Comparison of ENCODE assay signal across 20 cellular contexts in genomic region chr4:10151182-10151581, GRCh38. TPM values are rescaled to one million over a fixed set of nuclear protein-coding genes. Genes with fewer than 3 reads are reported as not detected.
DNase-seq lines count a peak whose midpoint lies in the region; ATAC-seq and TF ChIP-seq lines count a peak whose summit lies in the region.
"Had no signal": no experiment of that assay in that cellular context is flagged by ENCODE, and none has a peak within 500 bp of the region (broad histone marks: within the 10 kb centered on the region; RNA-seq: fewer than 3 reads in every experiment).

No MANE protein-coding gene starts in this region.

- no peaks in the 10 kb centered on the region for H3K9me3 ChIP-seq in esophagus muscularis mucosa
- H3K9me3 ChIP-seq: lower lobe of right lung, neutrophil, tibial artery had no signal

- H3K4me1 ChIP-seq in esophagus muscularis mucosa = no peaks in the 10 kb centered on the region
- H3K4me1 ChIP-seq: lower lobe of right lung, tibial artery had no signal

- TF ChIP-seq EP300 in esophagus muscularis mucosa (IDR thresholded peaks at IDR 0.05) = no peak

- H3K4me3 ChIP-seq in esophagus muscularis mucosa = no peak overlapping the region
- H3K4me3 ChIP-seq: lower lobe of right lung, skin epidermis, tibial artery had no signal

- ATAC-seq in GM18870 (IDR thresholded peaks at IDR 0.05; ENCODE audit: unreplicated experiment) (peak; percentile 65), GM21619 (IDR thresholded peaks at IDR 0.05; ENCODE audit: unreplicated experiment) (peak; percentile 70), HG03159 (IDR thresholded peaks at IDR 0.05; ENCODE audit: unreplicated experiment) (peak; percentile 69), naive B cell (ENCODE audit: low read depth in 2 of 2) (peak; percentile 98), Right ventricle myocardium inferior (no peak)
- ATAC-seq: activated CD8-positive, alpha-beta T cell treated with anti-CD3 and anti-CD28 coated beads for 36 hours; CD8-positive, alpha-beta T cell; lower lobe of right lung had no signal

- peak overlapping the region in 4 of 8 donors; percentile 15 to 62 (median 38) for H3K4me3 Mint-ChIP-seq in naive B cell
- H3K4me3 Mint-ChIP-seq: activated CD8-positive, alpha-beta T cell treated with anti-CD3 and anti-CD28 coated beads for 36 hours; CD8-positive, alpha-beta T cell had no signal

- TF ChIP-seq CTCF in esophagus muscularis mucosa (IDR thresholded peaks at IDR 0.05) = no peak

- H3K36me3 ChIP-seq in esophagus muscularis mucosa = no peaks in the 10 kb centered on the region
- H3K36me3 ChIP-seq: lower lobe of right lung, neutrophil, tibial artery had no signal

- no peaks in the 10 kb centered on the region for H3K36me3 Mint-ChIP-seq in naive B cell
- H3K36me3 Mint-ChIP-seq: CD8-positive, alpha-beta T cell had no signal

- peaks cover 19 to 27% (median 21%) of the 10 kb centered on the region in 3 donors for H3K4me1 Mint-ChIP-seq in naive B cell

- DNase-seq in naive B cell (peak; percentile 70), iPS-NIHi11 (ENCODE audit: low spot score) (no peak), esophagus muscularis mucosa (ENCODE audit: extremely low spot score) (no peak), NCI-H1930 (lab: John Stamatoyannopoulos, UW) (no peak), Right ventricle myocardium inferior (ENCODE audit: missing footprints) (no peak)
- DNase-seq: activated CD8-positive, alpha-beta T cell treated with anti-CD3 and anti-CD28 coated beads for 36 hours; activated naive CD4-positive, alpha-beta T cell; caudate nucleus; CD8-positive, alpha-beta T cell; GF-D8; lower lobe of right lung; NCI-H1048; NCI-H524 treated with DMSO at 0.1 percent for 48 hours; tibial artery had no signal

- peak overlapping the region in 3 of 6 donors; percentile 35 to 80 (median 61) for H3K27ac Mint-ChIP-seq in naive B cell
- H3K27ac Mint-ChIP-seq: activated CD8-positive, alpha-beta T cell treated with anti-CD3 and anti-CD28 coated beads for 36 hours; CD8-positive, alpha-beta T cell had no signal

- no peak for TF ChIP-seq POLR2A in esophagus muscularis mucosa (IDR thresholded peaks at IDR 0.05; ENCODE audit: low read depth)

- no peaks in the 10 kb centered on the region for H3K9me3 Mint-ChIP-seq in naive B cell
- H3K9me3 Mint-ChIP-seq: activated CD8-positive, alpha-beta T cell treated with anti-CD3 and anti-CD28 coated beads for 36 hours; CD8-positive, alpha-beta T cell had no signal

- intact Hi-C loops in esophagus muscularis mucosa (cut with DNase I) (no loop called here), Right ventricle myocardium inferior (cut with DNase I) (no loop called here)

- H3K27ac ChIP-seq in esophagus muscularis mucosa (replicated peaks in 1 of 4) = no peak overlapping the region
- H3K27ac ChIP-seq: epithelial cell of prostate, lower lobe of right lung, neutrophil, skin epidermis, tibial artery had no signal

- 87% methylated on average over 5 of the region's 5 CpGs for WGBS in esophagus muscularis mucosa

- H3K27me3 Mint-ChIP-seq in naive B cell = peaks cover 10 to 36% (median 32%) of the 10 kb centered on the region in 3 donors
- H3K27me3 Mint-ChIP-seq: activated CD8-positive, alpha-beta T cell treated with anti-CD3 and anti-CD28 coated beads for 36 hours had no signal

- no peaks in the 10 kb centered on the region for H3K27me3 ChIP-seq in esophagus muscularis mucosa
- H3K27me3 ChIP-seq: neutrophil, tibial artery had no signal

RNA-seq across cellular contexts. Expression of gene WDR1, which starts 34.6 kb away (rescaled TPM):
- polyA plus RNA-seq in naive B cell (ENCODE audit: low read depth in 6 of 6) = 100 to 1,000 TPM; 145 to 210 (median 186) TPM
- total RNA-seq in esophagus muscularis mucosa (100 to 1,000 TPM; 361 to 536 (median 485) TPM), Right ventricle myocardium inferior (210 TPM)
